10 cellular contexts compared by ENCODE assay signal in genomic region chr5:168946363-168946762, GRCh38.
DNase-seq lines count a peak whose midpoint lies in the region; TF ChIP-seq lines count a peak whose summit lies in the region.
"Had no signal": no experiment of that assay in that cellular context is flagged by ENCODE, and none has a peak within 500 bp of the region (broad histone marks: within the 10 kb centered on the region; RNA-seq: fewer than 3 reads in every experiment).

No MANE protein-coding gene starts in this region.

- H3K4me3 Mint-ChIP-seq in endothelial cell (ENCODE audit: unreplicated experiment): no peak overlapping the region

- H4K20me1 ChIP-seq in osteoblast (ENCODE audit: insufficient read depth, low read length): no peaks in the 10 kb centered on the region

- H3K9me3 Mint-ChIP-seq in endothelial cell (ENCODE audit: unreplicated experiment): no peaks in the 10 kb centered on the region

- H3K27ac ChIP-seq in osteoblast (ENCODE audit: low read depth, low read length): no peak overlapping the region
- H3K27ac ChIP-seq: 22Rv1 had no signal

- peaks cover 3% of the 10 kb centered on the region for H3K27me3 Mint-ChIP-seq in endothelial cell (ENCODE audit: unreplicated experiment)

- H3K36me3 ChIP-seq in osteoblast (ENCODE audit: insufficient read depth, low read length): no peaks in the 10 kb centered on the region

- TF ChIP-seq CTCF in NB4 (IDR thresholded peaks at IDR 0.05; ENCODE audit: low read depth, low read length) (no peak), endothelial cell (IDR thresholded peaks at IDR 0.05; ENCODE audit: unreplicated experiment) (no peak), osteoblast (IDR thresholded peaks at IDR 0.05; ENCODE audit: extremely low read depth, low read depth, low read length) (peak; percentile 30)

- H3K79me2 ChIP-seq in osteoblast (ENCODE audit: insufficient read depth, low read length): no peaks in the 10 kb centered on the region

- H3K4me3 ChIP-seq in NB4 (ENCODE audit: low read depth, low read length): no peak overlapping the region
- H3K4me3 ChIP-seq in osteoblast (ENCODE audit: insufficient read depth, low read length): no peak overlapping the region

- H3K9me3 ChIP-seq in osteoblast (ENCODE audit: low read depth, low read length): no peaks in the 10 kb centered on the region

- H3K4me1 Mint-ChIP-seq in endothelial cell (ENCODE audit: unreplicated experiment): peaks cover 17% of the 10 kb centered on the region

- no peak overlapping the region for H3K4me2 ChIP-seq in osteoblast (ENCODE audit: insufficient read depth, low read length)

- H3K27me3 ChIP-seq in osteoblast (ENCODE audit: insufficient read depth, low read length): no peaks in the 10 kb centered on the region

- H2AFZ ChIP-seq in osteoblast (ENCODE audit: low read length): no peak overlapping the region

- H3K36me3 Mint-ChIP-seq in endothelial cell (ENCODE audit: low read depth, unreplicated experiment): no peaks in the 10 kb centered on the region

- peak; percentile 59 for DNase-seq in DMS 273 (lab: John Stamatoyannopoulos, UW; ENCODE audit: unreplicated experiment)
- no peak for DNase-seq in DMS 273 treated with DMSO at 0.1 percent for 48 hours (lab: John Stamatoyannopoulos, UW)
- peak; percentile 25 for DNase-seq in NB4 (ENCODE audit: low read depth)
- peak; percentile 38 for DNase-seq in endothelial cell (ENCODE audit: low spot score)
- DNase-seq in osteoblast (ENCODE audit: insufficient read length, low spot score, missing footprints): no peak
- no peak for DNase-seq in NCI-H146 (lab: John Stamatoyannopoulos, UW)
- no peak for DNase-seq in SIG-M5 (lab: John Stamatoyannopoulos, UW)
- no peak for DNase-seq in NCI-H187 (lab: John Stamatoyannopoulos, UW)
- DNase-seq: GOT3 had no signal

- H3K4me1 ChIP-seq in osteoblast (ENCODE audit: insufficient read depth, low read length): no peaks in the 10 kb centered on the region

- H3K27ac Mint-ChIP-seq in endothelial cell (ENCODE audit: unreplicated experiment): no peak overlapping the region

- no peak for TF ChIP-seq POLR2A in NB4 (IDR thresholded peaks at IDR 0.05; ENCODE audit: extremely low read depth, insufficient read length)

Comparison
In these comparisons a context has a peak if more than half of its experiments do, and no peak if none do; other contexts are left out.
1. DNase-seq: peak in DMS 273 (single experiment), NB4 (single experiment) and endothelial cell (single experiment); none in DMS 273 treated with DMSO at 0.1 percent for 48 hours (single experiment), osteoblast (single experiment), NCI-H146 (single experiment), SIG-M5 (single experiment) and NCI-H187 (0 of 2).